ENCODE assay signal across 30 cellular contexts in genomic region chr16:89112377-89113151, GRCh38. TPM values are rescaled to one million over a fixed set of nuclear protein-coding genes. Genes with fewer than 3 reads are reported as not detected.
DNase-seq lines count a peak whose midpoint lies in the region; ATAC-seq, FAIRE-seq and TF ChIP-seq lines count a peak whose summit lies in the region.
"Had no signal": no experiment of that assay in that cellular context is flagged by ENCODE, and none has a peak within 500 bp of the region (broad histone marks: within the 10 kb centered on the region; RNA-seq: fewer than 3 reads in every experiment).

No MANE protein-coding gene starts in this region.

- H3K27me3 ChIP-seq in CD4-positive, alpha-beta memory T cell (ENCODE audit: insufficient read depth, low read length), result no peaks in the 10 kb centered on the region
- H3K27me3 ChIP-seq in GM12878 (replicated peaks in 1 of 2; ENCODE audit: control insufficient read depth in 2 of 2, insufficient read depth in 2 of 2, low read length in 1 of 2) (no peaks in the 10 kb centered on the region), neuronal stem cell (ENCODE audit: control insufficient read depth in 3 of 3, insufficient read depth in 3 of 3, low read depth in 1 of 3, low read length in 3 of 3) (no peaks in the 10 kb centered on the region)
- H3K27me3 ChIP-seq: breast epithelium, gastrocnemius medialis, right atrium auricular region, vagina had no signal

- peaks cover 33% of the 10 kb centered on the region for H3K36me3 ChIP-seq in CD4-positive, alpha-beta memory T cell (ENCODE audit: insufficient read depth, low read length)
- peaks cover 14% of the 10 kb centered on the region in 2 experiments; a peak in 3 of 4 replicates for H3K36me3 ChIP-seq in GM12878 (ENCODE audit: control insufficient read depth in 2 of 2, insufficient read depth in 2 of 2, low read length in 1 of 2)
- peaks cover 40 to 81% of the 10 kb centered on the region in 2 donors for H3K36me3 ChIP-seq in neuronal stem cell (replicated peaks in 1 of 2; ENCODE audit: control insufficient read depth in 2 of 2, insufficient read depth in 2 of 2, low read length in 2 of 2)
- H3K36me3 ChIP-seq: breast epithelium had no signal

- no peak for FAIRE-seq in GM12878 (lab: Jason Lieb, UNC)
- FAIRE-seq: GM19239, H1, HTR-8/SVneo had no signal

- DNase-seq in activated CD8-positive, alpha-beta T cell treated with anti-CD3 and anti-CD28 coated beads for 36 hours, result peak; percentile 39
- no peak for DNase-seq in activated CD8-positive, alpha-beta T cell treated with anti-CD3 and anti-CD28 coated beads, Interleukin-2, amount 10 ng/mL, durations not matched to agents 7 days and 5 days
- DNase-seq in CD4-positive, alpha-beta memory T cell, result no peak
- DNase-seq in GM12878 (ENCODE audit: low read depth, low spot score) (no peak), neuronal stem cell (ENCODE audit: low spot score) (no peak), AG08396 (ENCODE audit: low spot score) (no peak), H4 (ENCODE audit: low spot score) (no peak)
- no peak for DNase-seq in activated naive CD8-positive, alpha-beta T cell treated with anti-CD3 and anti-CD28 coated beads for 36 hours
- DNase-seq: activated naive CD4-positive, alpha-beta T cell treated with anti-CD3 and anti-CD28 coated beads for 36 hours; amygdala; gastrocnemius medialis; KG1; MM.1S; NCI-H1436; SIG-M5; stimulated activated CD4-positive, alpha-beta T cell treated with anti-CD3 and anti-CD28 coated beads, Interleukin-2, amount 100 ng/mL, for 48 hours; stimulated activated naive CD8-positive, alpha-beta T cell treated with anti-CD3 and anti-CD28 coated beads, Interleukin-15, amount 100 ng/mL, for 72 hours; SW 1271 had no signal

- peak overlapping the region; percentile 46 for H2AK5ac ChIP-seq in neuronal stem cell (ENCODE audit: low read depth, low read length)

- in situ Hi-C loops in GM12878 (cut with MboI), result no loop called here

- peaks cover 46% of the 10 kb centered on the region for H3K4me1 ChIP-seq in CD4-positive, alpha-beta memory T cell (ENCODE audit: insufficient read depth, low read length)
- H3K4me1 ChIP-seq in GM12878 (ENCODE audit: control insufficient read depth, insufficient read depth, low read length) (peaks cover 32% of the 10 kb centered on the region), neuronal stem cell (ENCODE audit: control insufficient read depth in 2 of 2, insufficient read depth in 1 of 2, low read depth in 1 of 2, low read length in 2 of 2) (peaks cover 0 to 16% of the 10 kb centered on the region in 2 donors)
- H3K4me1 ChIP-seq: breast epithelium, gastrocnemius medialis, parathyroid adenoma, right atrium auricular region, vagina had no signal

- no peak for ATAC-seq in activated CD8-positive, alpha-beta T cell treated with anti-CD3 and anti-CD28 coated beads for 36 hours
- no peak for ATAC-seq in activated CD8-positive, alpha-beta T cell treated with anti-CD3 and anti-CD28 coated beads, Interleukin-2, amount 10 ng/mL, durations not matched to agents 7 days and 5 days
- ATAC-seq in GM12878, result no peak
- ATAC-seq: gastrocnemius medialis; Panc1; stimulated activated naive CD8-positive, alpha-beta T cell treated with anti-CD3 and anti-CD28 coated beads, Interleukin-15, amount 100 ng/mL, for 72 hours had no signal

- peaks cover 3% of the 10 kb centered on the region for H3K79me1 ChIP-seq in neuronal stem cell (ENCODE audit: low read depth, low read length)

- no peak overlapping the region for H3K4me3 Mint-ChIP-seq in activated CD8-positive, alpha-beta T cell treated with anti-CD3 and anti-CD28 coated beads for 36 hours
- H3K4me3 Mint-ChIP-seq in activated CD8-positive, alpha-beta T cell treated with anti-CD3 and anti-CD28 coated beads, Interleukin-2, amount 10 ng/mL, durations not matched to agents 7 days and 5 days, result no peak overlapping the region
- no peak overlapping the region for H3K4me3 Mint-ChIP-seq in CD4-positive, alpha-beta memory T cell
- no peak overlapping the region for H3K4me3 Mint-ChIP-seq in activated naive CD8-positive, alpha-beta T cell treated with anti-CD3 and anti-CD28 coated beads for 36 hours
- H3K4me3 Mint-ChIP-seq: activated naive CD4-positive, alpha-beta T cell treated with anti-CD3 and anti-CD28 coated beads for 36 hours; activated T-helper 1 cell treated with anti-CD3 and anti-CD28 coated beads, Interleukin-12 subunit alpha, Interleukin-12 subunit beta, Interleukin-2, Interleukin-4 antibody, amounts not matched to agents 30 ng/mL and 10 ng/mL and 1 ng/mL, durations not matched to agents 14 hours and 24 hours and 36 hours; neural crest cell; stimulated activated naive CD8-positive, alpha-beta T cell treated with anti-CD3 and anti-CD28 coated beads, Interleukin-15, amount 100 ng/mL, for 72 hours had no signal

- no peak for TF ChIP-seq EP300 in GM12878 (IDR thresholded peaks at IDR 0.05; ENCODE audit: borderline replicate concordance in 1 of 2, control insufficient read depth in 1 of 2, low read depth in 2 of 2, low read length in 2 of 2)

- no peak for TF ChIP-seq CTCF in activated CD8-positive, alpha-beta T cell treated with anti-CD3 and anti-CD28 coated beads for 36 hours (IDR thresholded peaks at IDR 0.05)
- TF ChIP-seq CTCF in GM12878 (IDR thresholded peaks at IDR 0.05 in 2 of 3, conservative IDR thresholded peaks at IDR 0.05 in 1 of 3; ENCODE audit: control insufficient read depth in 2 of 3, extremely low read depth in 1 of 3, insufficient read depth in 1 of 3, low read depth in 3 of 3, low read length in 3 of 3), result no peak

- H3K4me3 ChIP-seq in CD4-positive, alpha-beta memory T cell (ENCODE audit: low read length in 2 of 2), result no peak overlapping the region
- H3K4me3 ChIP-seq in GM12878, result no peak overlapping the region
- no peak overlapping the region for H3K4me3 ChIP-seq in neuronal stem cell (ENCODE audit: low read length in 2 of 2)
- H3K4me3 ChIP-seq: breast epithelium, gastrocnemius medialis, right atrium auricular region, thoracic aorta, vagina had no signal

- H3K23ac ChIP-seq in neuronal stem cell (ENCODE audit: low read depth, low read length, poor library complexity), result peak overlapping the region; percentile 71

- H3K18ac ChIP-seq in neuronal stem cell (ENCODE audit: low read length), result no peak overlapping the region

- H4K20me1 ChIP-seq in GM12878 (ENCODE audit: control insufficient read depth, insufficient read depth), result no peaks in the 10 kb centered on the region

- RAD21 ChIA-PET in GM12878 (lab: Charles Lee; ENCODE audit: unreplicated experiment), result interaction anchor here (1.7 kb wide), 1 partner anchor 16 kb away, joined by 7 read pairs; no protein-coding TSS in a partner anchor

- H3K79me2 ChIP-seq in GM12878 (ENCODE audit: control insufficient read depth, insufficient read depth, low read length), result no peaks in the 10 kb centered on the region; the same call in 1 of the 2 replicates

- no peak overlapping the region for H4K8ac ChIP-seq in neuronal stem cell (ENCODE audit: low read depth, low read length)

- no TSS peak for BruUV-seq in GM12878 (replicated peaks; lab: Mats Ljungman, UMichigan)

- no peaks in the 10 kb centered on the region for H3K9me3 ChIP-seq in CD4-positive, alpha-beta memory T cell (ENCODE audit: control insufficient read depth in 1 of 2, low read length in 2 of 2)
- H3K9me3 ChIP-seq in GM12878 (replicated peaks; ENCODE audit: control insufficient read depth, insufficient read depth, low read length) (no peaks in the 10 kb centered on the region), neuronal stem cell (replicated peaks in 1 of 2; ENCODE audit: control insufficient read depth in 2 of 2, insufficient read depth in 1 of 2, low read depth in 1 of 2, low read length in 2 of 2) (peaks cover 0 to 4% of the 10 kb centered on the region in 2 donors)
- H3K9me3 ChIP-seq: breast epithelium, gastrocnemius medialis, right atrium auricular region, thoracic aorta, vagina had no signal

- H3K4ac ChIP-seq in neuronal stem cell (ENCODE audit: low read length), result no peak overlapping the region

- H3K27ac ChIP-seq in CD4-positive, alpha-beta memory T cell (ENCODE audit: low read depth, low read length), result peak overlapping the region; percentile 86
- no peak overlapping the region for H3K27ac ChIP-seq in GM12878 (ENCODE audit: control insufficient read depth, insufficient read depth)
- H3K27ac ChIP-seq in neuronal stem cell (replicated peaks; ENCODE audit: low read length), result no peak overlapping the region
- H3K27ac ChIP-seq: breast epithelium, gastrocnemius medialis, parathyroid adenoma, right atrium auricular region, thoracic aorta, vagina had no signal

- H2BK120ac ChIP-seq in neuronal stem cell (ENCODE audit: low read depth, low read length), result no peak overlapping the region

- H3K4me2 ChIP-seq in GM12878 (ENCODE audit: control insufficient read depth, insufficient read depth) (no peak overlapping the region), neuronal stem cell (ENCODE audit: insufficient read depth, low read length, poor library complexity, severe bottlenecking) (no peak overlapping the region)

- intact Hi-C loops in activated CD8-positive, alpha-beta T cell treated with anti-CD3 and anti-CD28 coated beads for 36 hours (cut with micrococcal nuclease), result no loop called here
- intact Hi-C loops in CD4-positive, alpha-beta memory T cell (cut with micrococcal nuclease), result no loop called here
- intact Hi-C loops in GM12878 (cut with micrococcal nuclease; ENCODE audit: unreplicated experiment), result no loop called here

- H3K36me3 Mint-ChIP-seq in activated CD8-positive, alpha-beta T cell treated with anti-CD3 and anti-CD28 coated beads for 36 hours (ENCODE audit: low read depth), result peaks cover 31% of the 10 kb centered on the region
- peaks cover 45% of the 10 kb centered on the region for H3K36me3 Mint-ChIP-seq in activated CD8-positive, alpha-beta T cell treated with anti-CD3 and anti-CD28 coated beads, Interleukin-2, amount 10 ng/mL, durations not matched to agents 7 days and 5 days (ENCODE audit: low read depth)
- peaks cover 38 to 41% of the 10 kb centered on the region in 2 donors for H3K36me3 Mint-ChIP-seq in CD4-positive, alpha-beta memory T cell
- peaks cover 15% of the 10 kb centered on the region for H3K36me3 Mint-ChIP-seq in activated naive CD8-positive, alpha-beta T cell treated with anti-CD3 and anti-CD28 coated beads for 36 hours

- no peak overlapping the region for H3K27ac Mint-ChIP-seq in activated CD8-positive, alpha-beta T cell treated with anti-CD3 and anti-CD28 coated beads for 36 hours
- no peak overlapping the region for H3K27ac Mint-ChIP-seq in activated CD8-positive, alpha-beta T cell treated with anti-CD3 and anti-CD28 coated beads, Interleukin-2, amount 10 ng/mL, durations not matched to agents 7 days and 5 days
- H3K27ac Mint-ChIP-seq in CD4-positive, alpha-beta memory T cell, result no peak overlapping the region
- no peak overlapping the region for H3K27ac Mint-ChIP-seq in activated naive CD8-positive, alpha-beta T cell treated with anti-CD3 and anti-CD28 coated beads for 36 hours
- H3K27ac Mint-ChIP-seq: activated naive CD4-positive, alpha-beta T cell treated with anti-CD3 and anti-CD28 coated beads for 36 hours; activated T-helper 1 cell treated with anti-CD3 and anti-CD28 coated beads, Interleukin-12 subunit alpha, Interleukin-12 subunit beta, Interleukin-2, Interleukin-4 antibody, amounts not matched to agents 30 ng/mL and 10 ng/mL and 1 ng/mL, durations not matched to agents 14 hours and 24 hours and 36 hours; stimulated activated naive CD8-positive, alpha-beta T cell treated with anti-CD3 and anti-CD28 coated beads, Interleukin-15, amount 100 ng/mL, for 72 hours had no signal

- H4K91ac ChIP-seq in neuronal stem cell (ENCODE audit: low read depth, low read length, poor library complexity), result no peak overlapping the region

- H2AFZ ChIP-seq in GM12878 (ENCODE audit: control insufficient read depth, low read depth, low read length) (no peak overlapping the region), neuronal stem cell (ENCODE audit: low read length) (no peak overlapping the region)
- H2AFZ ChIP-seq: parathyroid adenoma had no signal

- TF ChIP-seq RAD21 in GM12878 (IDR thresholded peaks at IDR 0.05; ENCODE audit: insufficient read depth, low read depth, low read length), result no peak

- H2BK15ac ChIP-seq in neuronal stem cell (ENCODE audit: low read length), result no peak overlapping the region

- H2BK12ac ChIP-seq in neuronal stem cell (ENCODE audit: low read length), result peak overlapping the region; percentile 19

- H3K14ac ChIP-seq in neuronal stem cell (ENCODE audit: low read length), result no peak overlapping the region

- H3K27me3 Mint-ChIP-seq in activated CD8-positive, alpha-beta T cell treated with anti-CD3 and anti-CD28 coated beads for 36 hours, result no peaks in the 10 kb centered on the region
- H3K27me3 Mint-ChIP-seq in activated CD8-positive, alpha-beta T cell treated with anti-CD3 and anti-CD28 coated beads, Interleukin-2, amount 10 ng/mL, durations not matched to agents 7 days and 5 days (ENCODE audit: low read depth), result no peaks in the 10 kb centered on the region
- no peaks in the 10 kb centered on the region for H3K27me3 Mint-ChIP-seq in CD4-positive, alpha-beta memory T cell
- no peaks in the 10 kb centered on the region for H3K27me3 Mint-ChIP-seq in activated naive CD8-positive, alpha-beta T cell treated with anti-CD3 and anti-CD28 coated beads for 36 hours
- H3K27me3 Mint-ChIP-seq: stimulated activated naive CD8-positive, alpha-beta T cell treated with anti-CD3 and anti-CD28 coated beads, Interleukin-15, amount 100 ng/mL, for 72 hours had no signal

- no peak overlapping the region for H3K9ac ChIP-seq in GM12878 (ENCODE audit: control insufficient read depth, insufficient read depth, low read length)
- H3K9ac ChIP-seq in neuronal stem cell (ENCODE audit: low read depth, low read length, poor library complexity), result peak overlapping the region; percentile 57
- H3K9ac ChIP-seq: parathyroid adenoma had no signal

- TF ChIP-seq POLR2A in GM12878 (IDR thresholded peaks at IDR 0.05; ENCODE audit: low read depth, low read length), result no peak; the same call in 1 of the 2 replicates

- CTCF ChIA-PET in activated CD8-positive, alpha-beta T cell treated with anti-CD3 and anti-CD28 coated beads for 36 hours (lab: Charles Lee), result interaction anchor here (1.3 to 1.7 kb wide), 2 partner anchors 13 to 16 kb away, joined by 4 read pairs; no protein-coding TSS in a partner anchor
- CTCF ChIA-PET in activated CD8-positive, alpha-beta T cell treated with anti-CD3 and anti-CD28 coated beads, Interleukin-2, amount 10 ng/mL, durations not matched to agents 7 days and 5 days (lab: Charles Lee), result no interaction called here
- CTCF ChIA-PET in CD4-positive, alpha-beta memory T cell (lab: Charles Lee; ENCODE audit: partially characterized antibody), result no interaction called here
- CTCF ChIA-PET in GM12878 (lab: Yijun Ruan, JAX), result interaction anchor here (0.9 kb wide), 1 partner anchor 15 kb away, joined by 3 read pairs; no protein-coding TSS in a partner anchor

- H3K9me3 Mint-ChIP-seq in activated CD8-positive, alpha-beta T cell treated with anti-CD3 and anti-CD28 coated beads for 36 hours, result no peaks in the 10 kb centered on the region
- no peaks in the 10 kb centered on the region for H3K9me3 Mint-ChIP-seq in activated CD8-positive, alpha-beta T cell treated with anti-CD3 and anti-CD28 coated beads, Interleukin-2, amount 10 ng/mL, durations not matched to agents 7 days and 5 days (ENCODE audit: insufficient read depth)
- H3K9me3 Mint-ChIP-seq in CD4-positive, alpha-beta memory T cell, result no peaks in the 10 kb centered on the region
- no peaks in the 10 kb centered on the region for H3K9me3 Mint-ChIP-seq in activated naive CD8-positive, alpha-beta T cell treated with anti-CD3 and anti-CD28 coated beads for 36 hours
- H3K9me3 Mint-ChIP-seq: activated naive CD4-positive, alpha-beta T cell treated with anti-CD3 and anti-CD28 coated beads for 36 hours; activated T-helper 1 cell treated with anti-CD3 and anti-CD28 coated beads, Interleukin-12 subunit alpha, Interleukin-12 subunit beta, Interleukin-2, Interleukin-4 antibody, amounts not matched to agents 30 ng/mL and 10 ng/mL and 1 ng/mL, durations not matched to agents 14 hours and 24 hours and 36 hours; neural crest cell; stimulated activated naive CD8-positive, alpha-beta T cell treated with anti-CD3 and anti-CD28 coated beads, Interleukin-15, amount 100 ng/mL, for 72 hours had no signal

- WGBS in GM12878 (ENCODE audit: insufficient coverage, insufficient replicate concordance, low lambda C conversion rate, missing lambda C conversion rate), result 82% methylated on average over 23 of the region's 26 CpGs
- no CpG with 5 or more reads among the region's 26 CpGs for WGBS in neuronal stem cell (ENCODE audit: extremely low coverage in 2 of 2, insufficient read length in 2 of 2, insufficient replicate concordance in 1 of 2), 2 donors

- H2BK5ac ChIP-seq in neuronal stem cell (ENCODE audit: low read length), result no peak overlapping the region

- SMC1A ChIA-PET in GM12878 (lab: Charles Lee; ENCODE audit: uncharacterized antibody, unreplicated experiment), result interaction anchor here (0.8 kb wide), 1 partner anchor 15 kb away, joined by 3 read pairs; no protein-coding TSS in a partner anchor

- H3K4me1 Mint-ChIP-seq in activated CD8-positive, alpha-beta T cell treated with anti-CD3 and anti-CD28 coated beads for 36 hours (ENCODE audit: low read depth), result peaks cover 28% of the 10 kb centered on the region
- peaks cover 33% of the 10 kb centered on the region for H3K4me1 Mint-ChIP-seq in activated CD8-positive, alpha-beta T cell treated with anti-CD3 and anti-CD28 coated beads, Interleukin-2, amount 10 ng/mL, durations not matched to agents 7 days and 5 days (ENCODE audit: low read depth)
- H3K4me1 Mint-ChIP-seq in CD4-positive, alpha-beta memory T cell, result peaks cover 25 to 39% (median 36%) of the 10 kb centered on the region in 4 donors
- H3K4me1 Mint-ChIP-seq in activated naive CD8-positive, alpha-beta T cell treated with anti-CD3 and anti-CD28 coated beads for 36 hours, result peaks cover 25% of the 10 kb centered on the region
- H3K4me1 Mint-ChIP-seq: neural crest cell had no signal

- POLR2A ChIA-PET in activated CD8-positive, alpha-beta T cell treated with anti-CD3 and anti-CD28 coated beads for 36 hours (lab: Charles Lee), result no interaction called here
- POLR2A ChIA-PET in activated CD8-positive, alpha-beta T cell treated with anti-CD3 and anti-CD28 coated beads, Interleukin-2, amount 10 ng/mL, durations not matched to agents 7 days and 5 days (lab: Charles Lee), result no interaction called here
- POLR2A ChIA-PET in CD4-positive, alpha-beta memory T cell (lab: Charles Lee; ENCODE audit: partially characterized antibody), result interaction anchor here (1.0 to 5.7 kb wide), 2 partner anchors 16 to 42 kb away, joined by 3 to 107 read pairs; partner anchors contain the start of gene ACSF3
- POLR2A ChIA-PET in GM12878 (lab: Charles Lee), result no interaction called here

RNA-seq across cellular contexts. Expression of gene ACSF3, which starts 18.9 kb away (rescaled TPM):
- 10 to 100 TPM; 44.6 to 45.9 TPM for total RNA-seq in activated CD8-positive, alpha-beta T cell treated with anti-CD3 and anti-CD28 coated beads for 36 hours
- 10 to 100 TPM; 38.6 to 45.1 TPM for total RNA-seq in activated CD8-positive, alpha-beta T cell treated with anti-CD3 and anti-CD28 coated beads, Interleukin-2, amount 10 ng/mL, durations not matched to agents 7 days and 5 days
- total RNA-seq in CD4-positive, alpha-beta memory T cell, result 10 to 100 TPM; 65.3 to 71.2 TPM
- 10 to 100 TPM; 30.4 to 34.6 TPM for polyA plus RNA-seq in CD4-positive, alpha-beta memory T cell
- 60.4 and 72.7 TPM in 2 replicates for total RNA-seq in GM12878 (2013; cell fraction: nucleolus; rRNA removed)
- total RNA-seq in GM12878 (2014; rRNA removed) (30.9 and 32.8 TPM in 2 replicates), GM12878 (2014; rRNA removed; fragmentation: Illumina TruSeq; extraction: Trizol) (18.5 and 20.7 TPM in 2 replicates), GM12878 (2021) (36.1 and 43.8 TPM in 2 replicates)
- polyA plus RNA-seq in GM12878 (2011; ENCODE audit: low read depth), result 7.5 TPM
- polyA plus RNA-seq in GM12878 (2011; rRNA removed) (15.1 and 17.8 TPM in 2 replicates), GM12878 (2014; fragmentation: Illumina TruSeq; extraction: Trizol) (15.6 and 16.9 TPM in 2 replicates), GM12878 (2014; fragmentation: Nextera tagmentation; extraction: Ambion mirVana) (1 to 10 TPM; 1.0 to 3.5 TPM), GM12878 (2014; rRNA removed) (36.8 and 39.3 TPM in 2 replicates), GM12878 (2016; fragmentation: Nextera tagmentation; extraction: Ambion mirVana) (10 to 100 TPM; 35.0 to 44.4 TPM)
- 18.1 and 23.3 TPM in 2 replicates for polyA plus RNA-seq in GM12878 (2011; cell fraction: cytosol; rRNA removed)
- polyA plus RNA-seq in GM12878 (2011; cell fraction: nucleus; rRNA removed), result 28.8 and 39.9 TPM in 2 replicates
- polyA plus RNA-seq in GM12878 (2012), result 23.9 and 24.2 TPM in 2 replicates
- 16.5 and 25.4 TPM in 2 replicates for polyA minus RNA-seq in GM12878 (2011; rRNA and poly(A)+ RNA removed)
- polyA minus RNA-seq in GM12878 (2011; cell fraction: cytosol; rRNA and poly(A)+ RNA removed), result 18.8 and 21.5 TPM in 2 replicates
- 13.2 and 18.4 TPM in 2 replicates for polyA minus RNA-seq in GM12878 (2011; cell fraction: nucleus; rRNA and poly(A)+ RNA removed)
- 8.9 TPM for polyA plus RNA-seq in neuronal stem cell (2013, experiment 1 of 2)
- 9.7 TPM for polyA plus RNA-seq in neuronal stem cell (2013, experiment 2 of 2)
- total RNA-seq in H4 (2014; rRNA removed; shearing (Covaris generic)), result 25.9 and 37.4 TPM in 2 replicates
- 10 to 100 TPM; 32.1 to 38.4 TPM for total RNA-seq in activated naive CD8-positive, alpha-beta T cell treated with anti-CD3 and anti-CD28 coated beads for 36 hours

RNA-seq across cellular contexts. Expression of gene CDH15, which starts 59.0 kb away (rescaled TPM):
- not detected for total RNA-seq in activated CD8-positive, alpha-beta T cell treated with anti-CD3 and anti-CD28 coated beads for 36 hours
- total RNA-seq in activated CD8-positive, alpha-beta T cell treated with anti-CD3 and anti-CD28 coated beads, Interleukin-2, amount 10 ng/mL, durations not matched to agents 7 days and 5 days, result not detected
- not detected for total RNA-seq in CD4-positive, alpha-beta memory T cell
- polyA plus RNA-seq in CD4-positive, alpha-beta memory T cell, result not detected
- total RNA-seq in GM12878 (2013; cell fraction: nucleolus; rRNA removed), result not detected in 2 replicates
- total RNA-seq in GM12878 (2014; rRNA removed) (0.06 TPM in 1 of 2 replicates, not detected in the other), GM12878 (2014; rRNA removed; fragmentation: Illumina TruSeq; extraction: Trizol) (not detected in 2 replicates), GM12878 (2021) (not detected in 2 replicates)
- not detected for polyA plus RNA-seq in GM12878 (2011; ENCODE audit: low read depth)
- polyA plus RNA-seq in GM12878 (2011; rRNA removed) (not detected in 2 replicates), GM12878 (2014; fragmentation: Illumina TruSeq; extraction: Trizol) (not detected in 2 replicates), GM12878 (2014; fragmentation: Nextera tagmentation; extraction: Ambion mirVana) (under 1 TPM in 1 of 2 experiments, not detected in 1; 0.02 TPM), GM12878 (2014; rRNA removed) (0.05 TPM in 1 of 2 replicates, not detected in the other), GM12878 (2016; fragmentation: Nextera tagmentation; extraction: Ambion mirVana) (not detected)
- polyA plus RNA-seq in GM12878 (2011; cell fraction: cytosol; rRNA removed), result not detected in 2 replicates
- not detected in 2 replicates for polyA plus RNA-seq in GM12878 (2011; cell fraction: nucleus; rRNA removed)
- polyA plus RNA-seq in GM12878 (2012), result 0.20 TPM in 1 of 2 replicates, not detected in the other
- polyA minus RNA-seq in GM12878 (2011; rRNA and poly(A)+ RNA removed), result not detected in 2 replicates
- not detected in 2 replicates for polyA minus RNA-seq in GM12878 (2011; cell fraction: cytosol; rRNA and poly(A)+ RNA removed)
- polyA minus RNA-seq in GM12878 (2011; cell fraction: nucleus; rRNA and poly(A)+ RNA removed), result not detected in 2 replicates
- 0.03 TPM for polyA plus RNA-seq in neuronal stem cell (2013, experiment 1 of 2)
- 0.03 TPM for polyA plus RNA-seq in neuronal stem cell (2013, experiment 2 of 2)
- 0.17 TPM in 1 of 2 replicates, not detected in the other for total RNA-seq in H4 (2014; rRNA removed; shearing (Covaris generic))
- not detected for total RNA-seq in activated naive CD8-positive, alpha-beta T cell treated with anti-CD3 and anti-CD28 coated beads for 36 hours
- total RNA-seq: A172; activated naive CD4-positive, alpha-beta T cell treated with anti-CD3 and anti-CD28 coated beads for 36 hours; activated T-helper 1 cell treated with anti-CD3 and anti-CD28 coated beads, Interleukin-12 subunit alpha, Interleukin-12 subunit beta, Interleukin-2, Interleukin-4 antibody, amounts not matched to agents 30 ng/mL and 10 ng/mL and 1 ng/mL, durations not matched to agents 14 hours and 24 hours and 36 hours; breast epithelium; neural crest cell; right atrium auricular region; vagina had no signal

Comparison
In these comparisons a context has a peak if more than half of its experiments do, and no peak if none do; other contexts are left out.
1. CTCF ChIA-PET loops: an anchor here in activated CD8-positive, alpha-beta T cell treated with anti-CD3 and anti-CD28 coated beads for 36 hours (1.3 to 1.7 kb wide) and GM12878 (0.9 kb wide); none called in activated CD8-positive, alpha-beta T cell treated with anti-CD3 and anti-CD28 coated beads, Interleukin-2, amount 10 ng/mL, durations not matched to agents 7 days and 5 days and CD4-positive, alpha-beta memory T cell.